9 cellular contexts compared by ENCODE assay signal in the genomic region with DNA sequence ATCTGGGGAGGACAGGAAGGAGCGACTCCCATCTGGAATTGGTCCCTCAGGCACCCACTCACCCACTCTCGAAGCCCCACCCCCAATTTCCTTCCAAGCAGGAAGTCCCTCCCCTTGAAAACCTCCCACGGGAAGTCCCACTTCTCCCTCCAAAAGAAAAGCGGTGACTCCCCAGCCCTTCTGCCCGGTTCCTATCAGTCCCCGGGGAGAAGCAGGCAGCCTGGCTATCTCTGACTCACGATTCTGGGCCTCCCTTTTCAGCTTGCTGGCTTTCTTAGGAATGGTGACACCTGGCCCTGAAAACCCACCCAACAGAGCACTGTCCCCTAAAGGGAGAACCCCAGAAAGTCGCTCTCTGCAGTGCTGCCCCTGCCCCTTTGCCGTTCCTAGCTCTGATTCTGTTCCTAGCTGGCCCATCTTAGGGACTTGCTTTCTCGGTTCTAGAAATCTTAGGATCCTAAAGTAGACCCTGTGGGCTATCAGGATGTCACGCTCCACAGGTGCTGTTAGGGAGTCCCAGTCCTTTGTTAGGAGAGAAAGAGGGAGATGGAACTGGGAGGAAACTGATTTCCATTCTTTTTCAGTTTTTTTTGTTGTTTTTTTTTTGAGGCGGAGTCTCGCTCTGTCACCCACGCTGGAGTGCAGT. TPM values are rescaled to one million over a fixed set of nuclear protein-coding genes. Genes with fewer than 3 reads are reported as not detected.
A peak's percentile ranks its signal among the peaks of the same experiment; 100 is the strongest.
DNase-seq lines count a peak whose midpoint lies in the region; ATAC-seq and TF ChIP-seq lines count a peak whose summit lies in the region.
"Had no signal": no experiment of that assay in that cellular context is flagged by ENCODE, and none has a peak within 500 bp of the region (broad histone marks: within the 10 kb centered on the region; RNA-seq: fewer than 3 reads in every experiment).

No MANE protein-coding gene starts in this region.

- DNase-seq in activated CD4-positive, alpha-beta T cell treated with anti-CD3 and anti-CD28 coated beads, Interleukin-2, amount 10 ng/mL, durations not matched to agents 7 days and 5 days: no peak
- DNase-seq in activated CD4-positive, alpha-beta T cell treated with anti-CD3 and anti-CD28 coated beads for 1 hour: no peak
- no peak for DNase-seq in activated CD4-positive, alpha-beta memory T cell treated with anti-CD3 and anti-CD28 coated beads, Interleukin-2, amount 10 ng/mL, durations not matched to agents 7 days and 5 days
- peak; percentile 96 for DNase-seq in hepatic stellate cell (ENCODE audit: low spot score)
- no peak for DNase-seq in thyroid gland
- no peak for DNase-seq in SK-N-DZ (ENCODE audit: low spot score)

- H3K27me3 ChIP-seq in thyroid gland: no peaks in the 10 kb centered on the region

- H3K4me1 ChIP-seq in thyroid gland: peaks cover 34 to 48% of the 10 kb centered on the region in 2 donors

- no peaks in the 10 kb centered on the region for H3K9me3 ChIP-seq in thyroid gland

- H3K4me3 Mint-ChIP-seq in activated CD4-positive, alpha-beta T cell treated with anti-CD3 and anti-CD28 coated beads, Interleukin-2, amount 10 ng/mL, durations not matched to agents 7 days and 5 days: no peak overlapping the region
- H3K4me3 Mint-ChIP-seq in activated CD4-positive, alpha-beta memory T cell treated with anti-CD3 and anti-CD28 coated beads, Interleukin-2, amount 10 ng/mL, durations not matched to agents 7 days and 5 days: no peak overlapping the region

- H3K36me3 ChIP-seq in thyroid gland: peaks cover 0 to 5% of the 10 kb centered on the region in 2 donors

- H3K36me3 Mint-ChIP-seq in activated CD4-positive, alpha-beta T cell treated with anti-CD3 and anti-CD28 coated beads, Interleukin-2, amount 10 ng/mL, durations not matched to agents 7 days and 5 days (ENCODE audit: low read depth): peaks cover 50% of the 10 kb centered on the region
- peaks cover 60% of the 10 kb centered on the region for H3K36me3 Mint-ChIP-seq in activated CD4-positive, alpha-beta memory T cell treated with anti-CD3 and anti-CD28 coated beads, Interleukin-2, amount 10 ng/mL, durations not matched to agents 7 days and 5 days (ENCODE audit: low read depth)

- POLR2A ChIA-PET in activated CD4-positive, alpha-beta T cell treated with anti-CD3 and anti-CD28 coated beads, Interleukin-2, amount 10 ng/mL, durations not matched to agents 7 days and 5 days (lab: Charles Lee): no interaction called here
- POLR2A ChIA-PET in activated CD4-positive, alpha-beta memory T cell treated with anti-CD3 and anti-CD28 coated beads, Interleukin-2, amount 10 ng/mL, durations not matched to agents 7 days and 5 days (lab: Charles Lee): interaction anchor here (1.3 kb wide), 1 partner anchor 87 kb away, joined by 5 read pairs; no protein-coding TSS in a partner anchor

- no peaks in the 10 kb centered on the region for H3K27me3 Mint-ChIP-seq in activated CD4-positive, alpha-beta T cell treated with anti-CD3 and anti-CD28 coated beads, Interleukin-2, amount 10 ng/mL, durations not matched to agents 7 days and 5 days
- no peaks in the 10 kb centered on the region for H3K27me3 Mint-ChIP-seq in activated CD4-positive, alpha-beta memory T cell treated with anti-CD3 and anti-CD28 coated beads, Interleukin-2, amount 10 ng/mL, durations not matched to agents 7 days and 5 days

- 61 to 72% methylated on average over 12 to 14 of the region's 14 CpGs for WGBS in thyroid gland, 2 donors

- H3K27ac ChIP-seq in thyroid gland: peak overlapping the region; percentile 11 to 43 (median 17)
- H3K27ac ChIP-seq: C4-2B had no signal

- TF ChIP-seq CTCF in thyroid gland (IDR thresholded peaks at IDR 0.05): no peak

- CTCF ChIA-PET in activated CD4-positive, alpha-beta T cell treated with anti-CD3 and anti-CD28 coated beads, Interleukin-2, amount 10 ng/mL, durations not matched to agents 7 days and 5 days (lab: Charles Lee): interaction anchor here (0.7 to 3.5 kb wide), 5 partner anchors 10 to 379 kb away, joined by 3 to 14 read pairs (median 3); partner anchors contain the start of genes PPP1R35 and SLC12A9
- CTCF ChIA-PET in activated CD4-positive, alpha-beta memory T cell treated with anti-CD3 and anti-CD28 coated beads, Interleukin-2, amount 10 ng/mL, durations not matched to agents 7 days and 5 days (lab: Charles Lee): interaction anchor here (1.1 to 2.4 kb wide), 3 partner anchors 87 to 233 kb away, joined by 3 to 7 read pairs (median 6); partner anchors contain the start of gene POP7

- H3K4me1 Mint-ChIP-seq in activated CD4-positive, alpha-beta T cell treated with anti-CD3 and anti-CD28 coated beads, Interleukin-2, amount 10 ng/mL, durations not matched to agents 7 days and 5 days: peaks cover 51% of the 10 kb centered on the region
- peaks cover 48% of the 10 kb centered on the region for H3K4me1 Mint-ChIP-seq in activated CD4-positive, alpha-beta memory T cell treated with anti-CD3 and anti-CD28 coated beads, Interleukin-2, amount 10 ng/mL, durations not matched to agents 7 days and 5 days

- peak overlapping the region; percentile 66 for H3K27ac Mint-ChIP-seq in activated CD4-positive, alpha-beta T cell treated with anti-CD3 and anti-CD28 coated beads, Interleukin-2, amount 10 ng/mL, durations not matched to agents 7 days and 5 days
- H3K27ac Mint-ChIP-seq in activated CD4-positive, alpha-beta memory T cell treated with anti-CD3 and anti-CD28 coated beads, Interleukin-2, amount 10 ng/mL, durations not matched to agents 7 days and 5 days: peak overlapping the region; percentile 44

- intact Hi-C loops in thyroid gland (cut with DNase I): no loop called here

- no peaks in the 10 kb centered on the region for H3K9me3 Mint-ChIP-seq in activated CD4-positive, alpha-beta T cell treated with anti-CD3 and anti-CD28 coated beads, Interleukin-2, amount 10 ng/mL, durations not matched to agents 7 days and 5 days
- no peaks in the 10 kb centered on the region for H3K9me3 Mint-ChIP-seq in activated CD4-positive, alpha-beta memory T cell treated with anti-CD3 and anti-CD28 coated beads, Interleukin-2, amount 10 ng/mL, durations not matched to agents 7 days and 5 days

- TF ChIP-seq POLR2A in thyroid gland (IDR thresholded peaks at IDR 0.05): no peak

- ATAC-seq in GM18861 (IDR thresholded peaks at IDR 0.05; ENCODE audit: unreplicated experiment): no peak
- ATAC-seq in GM18907 (IDR thresholded peaks at IDR 0.05; ENCODE audit: unreplicated experiment): no peak

- no peak overlapping the region for H3K4me3 ChIP-seq in thyroid gland (replicated peaks in 1 of 3)

RNA-seq across cellular contexts. Expression of gene TSC22D4, which starts 6.0 kb away (rescaled TPM):
- total RNA-seq in activated CD4-positive, alpha-beta T cell treated with anti-CD3 and anti-CD28 coated beads, Interleukin-2, amount 10 ng/mL, durations not matched to agents 7 days and 5 days: 100 to 1,000 TPM; 113 to 128 TPM
- total RNA-seq in activated CD4-positive, alpha-beta memory T cell treated with anti-CD3 and anti-CD28 coated beads, Interleukin-2, amount 10 ng/mL, durations not matched to agents 7 days and 5 days: 100 to 1,000 TPM; 133 to 136 TPM
- 10 to 100 TPM; 22.7 to 37.8 (median 27.9) TPM for total RNA-seq in thyroid gland
- 21.1 and 24.7 TPM in 2 replicates for polyA plus RNA-seq in SK-N-DZ (2014; cell fraction: cytosol; rRNA removed)
- 16.0 and 23.2 TPM in 2 replicates for polyA plus RNA-seq in SK-N-DZ (2014; cell fraction: nucleus; rRNA removed)

RNA-seq across cellular contexts. Expression of gene SPACDR, which starts 8.9 kb away (rescaled TPM):
- total RNA-seq in activated CD4-positive, alpha-beta T cell treated with anti-CD3 and anti-CD28 coated beads, Interleukin-2, amount 10 ng/mL, durations not matched to agents 7 days and 5 days: 1 to 10 TPM; 3.0 to 4.1 TPM
- 1 to 10 TPM; 4.0 to 4.3 TPM for total RNA-seq in activated CD4-positive, alpha-beta memory T cell treated with anti-CD3 and anti-CD28 coated beads, Interleukin-2, amount 10 ng/mL, durations not matched to agents 7 days and 5 days
- 1 to 10 TPM in 1 of 4 donors, not detected in 3; 2.0 TPM for total RNA-seq in thyroid gland
- polyA plus RNA-seq in SK-N-DZ (2014; cell fraction: cytosol; rRNA removed): not detected in 2 replicates
- 1.8 TPM in 1 of 2 replicates, not detected in the other for polyA plus RNA-seq in SK-N-DZ (2014; cell fraction: nucleus; rRNA removed)

RNA-seq across cellular contexts. Expression of gene NYAP1, which starts 10.8 kb away (rescaled TPM):
- total RNA-seq in activated CD4-positive, alpha-beta T cell treated with anti-CD3 and anti-CD28 coated beads, Interleukin-2, amount 10 ng/mL, durations not matched to agents 7 days and 5 days: under 1 TPM; 0.23 to 0.32 TPM
- under 1 TPM; 0.05 to 0.13 TPM for total RNA-seq in activated CD4-positive, alpha-beta memory T cell treated with anti-CD3 and anti-CD28 coated beads, Interleukin-2, amount 10 ng/mL, durations not matched to agents 7 days and 5 days
- total RNA-seq in thyroid gland: 1 to 10 TPM in 2 of 4 donors, under 1 TPM in 1, not detected in 1; 0.40 to 1.3 (median 1.0) TPM
- 3.8 and 8.3 TPM in 2 replicates for polyA plus RNA-seq in SK-N-DZ (2014; cell fraction: cytosol; rRNA removed)
- polyA plus RNA-seq in SK-N-DZ (2014; cell fraction: nucleus; rRNA removed): 4.8 and 8.2 TPM in 2 replicates

RNA-seq across cellular contexts. Expression of gene PPP1R35, which starts 36.7 kb away (rescaled TPM):
- 10 to 100 TPM; 67.9 to 77.9 TPM for total RNA-seq in activated CD4-positive, alpha-beta T cell treated with anti-CD3 and anti-CD28 coated beads, Interleukin-2, amount 10 ng/mL, durations not matched to agents 7 days and 5 days
- 100 to 1,000 TPM; 100 to 101 TPM for total RNA-seq in activated CD4-positive, alpha-beta memory T cell treated with anti-CD3 and anti-CD28 coated beads, Interleukin-2, amount 10 ng/mL, durations not matched to agents 7 days and 5 days
- total RNA-seq in thyroid gland: 10 to 100 TPM; 28.4 to 67.2 (median 45.5) TPM
- polyA plus RNA-seq in SK-N-DZ (2014; cell fraction: cytosol; rRNA removed): 30.0 and 50.0 TPM in 2 replicates
- 114 and 118 TPM in 2 replicates for polyA plus RNA-seq in SK-N-DZ (2014; cell fraction: nucleus; rRNA removed)

RNA-seq across cellular contexts. Expression of gene MEPCE, which starts 43.3 kb away (rescaled TPM):
- total RNA-seq in activated CD4-positive, alpha-beta T cell treated with anti-CD3 and anti-CD28 coated beads, Interleukin-2, amount 10 ng/mL, durations not matched to agents 7 days and 5 days: 10 to 100 TPM; 49.1 to 50.5 TPM
- total RNA-seq in activated CD4-positive, alpha-beta memory T cell treated with anti-CD3 and anti-CD28 coated beads, Interleukin-2, amount 10 ng/mL, durations not matched to agents 7 days and 5 days: 10 to 100 TPM; 36.7 to 40.1 TPM
- total RNA-seq in thyroid gland: 10 to 100 TPM; 42.9 to 48.7 (median 45.6) TPM
- 21.8 and 28.3 TPM in 2 replicates for polyA plus RNA-seq in SK-N-DZ (2014; cell fraction: cytosol; rRNA removed)
- 20.0 and 21.4 TPM in 2 replicates for polyA plus RNA-seq in SK-N-DZ (2014; cell fraction: nucleus; rRNA removed)
